In the genomic region with DNA sequence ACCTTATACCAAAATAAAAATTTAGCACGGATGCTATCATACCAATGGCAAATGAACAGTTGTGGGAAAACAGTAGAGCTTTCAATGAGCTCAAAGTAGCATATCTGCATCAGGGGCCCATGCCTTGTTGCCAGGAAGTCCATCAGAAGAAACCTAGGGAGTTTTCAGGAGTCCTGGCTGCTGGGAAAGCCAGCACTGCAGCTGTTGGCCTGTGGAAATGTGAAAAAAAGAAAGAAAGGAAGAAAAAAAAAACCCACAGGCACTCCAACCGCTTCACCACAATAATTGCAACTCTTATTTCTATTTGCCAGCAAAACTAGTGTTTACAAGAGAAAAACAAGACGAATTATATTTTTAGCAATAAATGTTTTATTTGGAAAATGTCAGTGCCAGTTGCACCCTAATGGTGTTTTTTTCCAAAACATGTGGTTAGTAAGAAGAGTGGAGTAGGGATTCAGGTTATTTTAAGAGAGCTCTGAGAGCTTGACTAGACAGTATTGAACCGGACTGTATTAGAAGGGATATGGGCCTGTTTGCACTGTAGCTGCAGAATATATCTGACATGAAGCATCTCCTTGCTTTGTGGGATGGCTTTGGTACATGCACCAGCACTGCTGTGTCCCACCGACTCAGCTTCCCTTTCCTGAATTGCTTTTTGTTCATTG, we compare ENCODE assay signal across 15 cellular contexts.
DNase-seq lines count a peak whose midpoint lies in the region; ATAC-seq and TF ChIP-seq lines count a peak whose summit lies in the region.
"Had no signal": no experiment of that assay in that cellular context is flagged by ENCODE, and none has a peak within 500 bp of the region (broad histone marks: within the 10 kb centered on the region; RNA-seq: fewer than 3 reads in every experiment).

No MANE protein-coding gene starts in this region.

- H3K9me3 ChIP-seq in SJCRH30 (replicated peaks) (no peaks in the 10 kb centered on the region), vagina (no peaks in the 10 kb centered on the region)
- H3K9me3 ChIP-seq: A549, BE2C had no signal

- H3K27me3 Mint-ChIP-seq in T-cell (peaks cover 3 to 6% of the 10 kb centered on the region in 2 donors), mesothelial cell of epicardium (ENCODE audit: low read depth) (no peaks in the 10 kb centered on the region)

- POLR2A ChIA-PET in T-cell (lab: Charles Lee), result no interaction called here

- TF ChIP-seq POLR2A in vagina (IDR thresholded peaks at IDR 0.05), result no peak

- TF ChIP-seq CTCF in vagina (IDR thresholded peaks at IDR 0.05) (no peak), mesothelial cell of epicardium (IDR thresholded peaks at IDR 0.05; ENCODE audit: unreplicated experiment) (no peak)

- no peak overlapping the region for H3K27ac ChIP-seq in SJCRH30
- peak overlapping the region; percentile 54 for H3K27ac ChIP-seq in vagina
- H3K27ac ChIP-seq: A549, C4-2B had no signal

- ATAC-seq in left cardiac atrium (peak; percentile 34 to 54), T-cell (replicated peaks in 1 of 4) (no peak)
- ATAC-seq: A549, GM12878, GM23338 had no signal

- CTCF ChIA-PET in T-cell (lab: Charles Lee), result interaction anchor here in 1 of 2 donors (0.7 kb wide), 2 partner anchors 98 to 357 kb away, joined by 3 to 4 read pairs; no protein-coding TSS in a partner anchor

- H3K4me1 ChIP-seq in SJCRH30 (peaks cover 17% of the 10 kb centered on the region), vagina (peaks cover 38% of the 10 kb centered on the region)
- H3K4me1 ChIP-seq: A549, BE2C had no signal

- intact Hi-C loops in left cardiac atrium (cut with DNase I), result no loop called here
- intact Hi-C loops in vagina (cut with DNase I), result no loop called here

- H3K36me3 Mint-ChIP-seq in T-cell (no peaks in the 10 kb centered on the region), mesothelial cell of epicardium (no peaks in the 10 kb centered on the region)
- H3K36me3 Mint-ChIP-seq: CD4-positive, alpha-beta memory T cell had no signal

- DNase-seq in SJCRH30 (peak; percentile 22 to 58), left cardiac atrium (no peak), myocyte (ENCODE audit: low read depth) (peak; percentile 60), vagina (ENCODE audit: extremely low spot score in 2 of 2) (no peak), RPMI8226 (no peak), T-cell (no peak), mesothelial cell of epicardium (ENCODE audit: low spot score in 2 of 2, unreplicated experiment in 2 of 2) (no peak)
- DNase-seq: BE2C; CD4-positive, alpha-beta memory T cell; DMS79; H9 had no signal

- H3K4me3 Mint-ChIP-seq in T-cell (no peak overlapping the region), mesothelial cell of epicardium (no peak overlapping the region)
- H3K4me3 Mint-ChIP-seq: CD4-positive, alpha-beta memory T cell; GM23338; H9 had no signal

- H3K9me3 Mint-ChIP-seq in T-cell (no peaks in the 10 kb centered on the region), mesothelial cell of epicardium (no peaks in the 10 kb centered on the region)
- H3K9me3 Mint-ChIP-seq: CD4-positive, alpha-beta memory T cell; GM23338; H9 had no signal

- no peak overlapping the region for H3K27ac Mint-ChIP-seq in T-cell
- no peak overlapping the region for H3K27ac Mint-ChIP-seq in mesothelial cell of epicardium
- H3K27ac Mint-ChIP-seq: CD4-positive, alpha-beta memory T cell; GM23338 had no signal

- H3K36me3 ChIP-seq in SJCRH30 (no peaks in the 10 kb centered on the region), vagina (no peaks in the 10 kb centered on the region)
- H3K36me3 ChIP-seq: BE2C had no signal

- H3K4me3 ChIP-seq in SJCRH30, result no peak overlapping the region
- no peak overlapping the region for H3K4me3 ChIP-seq in vagina
- H3K4me3 ChIP-seq: A549, GM12878, GM23338 had no signal

- H3K27me3 ChIP-seq in SJCRH30 (no peaks in the 10 kb centered on the region), vagina (no peaks in the 10 kb centered on the region)
- H3K27me3 ChIP-seq: BE2C had no signal

- H3K4me1 Mint-ChIP-seq in T-cell (no peaks in the 10 kb centered on the region), mesothelial cell of epicardium (no peaks in the 10 kb centered on the region)
- H3K4me1 Mint-ChIP-seq: CD4-positive, alpha-beta memory T cell had no signal

Comparison
In these comparisons a context has a peak if more than half of its experiments do, and no peak if none do; other contexts are left out.
1. DNase-seq: peak in SJCRH30 (2 of 2) and myocyte (single experiment); none in left cardiac atrium (single experiment), vagina (0 of 2), RPMI8226 (single experiment), T-cell (0 of 34) and mesothelial cell of epicardium (0 of 2).
2. ATAC-seq: peak in left cardiac atrium (2 of 2); none in T-cell (0 of 4).